8 cellular contexts compared by ENCODE assay signal in the genomic region with DNA sequence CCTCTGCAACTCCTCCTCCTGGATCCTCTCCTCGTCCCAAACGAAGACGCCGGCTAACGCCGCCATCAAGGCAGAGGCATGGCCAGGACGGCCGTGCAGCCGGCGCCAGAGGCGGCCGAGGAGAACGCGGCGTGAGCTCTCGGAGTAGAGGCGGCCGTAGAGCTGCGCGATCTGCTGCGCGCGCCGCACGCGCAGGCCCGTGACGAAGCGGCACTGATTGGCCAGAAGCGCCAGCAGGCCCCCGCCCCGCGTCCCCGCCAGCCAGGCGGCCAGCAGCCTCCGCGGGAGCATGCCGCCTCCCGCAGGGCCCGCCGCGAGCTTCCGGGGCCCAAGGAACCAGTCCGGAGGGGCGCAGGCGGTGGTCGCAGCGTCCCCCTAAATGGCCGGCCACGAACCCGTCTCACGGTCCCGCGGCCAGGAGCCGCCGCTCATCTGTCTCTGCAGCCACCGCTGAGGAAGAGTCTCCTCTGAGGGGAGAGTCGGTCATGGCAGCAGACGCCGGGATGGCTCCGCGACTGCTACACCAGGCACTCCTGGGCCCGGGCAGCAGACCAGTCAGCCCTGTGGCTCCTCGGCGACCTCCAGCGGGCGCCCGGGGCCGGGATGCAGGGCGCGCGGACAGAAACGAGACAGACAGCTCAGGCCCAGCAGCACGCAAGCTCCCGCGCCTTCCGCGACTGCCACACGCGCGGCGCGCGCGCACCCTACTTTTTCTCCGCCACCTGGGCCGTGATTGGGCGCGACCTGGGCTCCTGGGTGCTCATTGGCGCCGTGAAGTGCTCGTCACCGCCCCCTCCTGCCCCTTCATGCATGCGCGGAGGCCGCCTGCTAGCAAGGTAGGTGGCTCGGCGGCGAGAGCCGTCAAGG. TPM values are rescaled to one million over a fixed set of nuclear protein-coding genes. Genes with fewer than 3 reads are reported as not detected.
A peak's percentile ranks its signal among the peaks of the same experiment; 100 is the strongest.
DNase-seq lines count a peak whose midpoint lies in the region; ATAC-seq and TF ChIP-seq lines count a peak whose summit lies in the region.

A gene with protein sequence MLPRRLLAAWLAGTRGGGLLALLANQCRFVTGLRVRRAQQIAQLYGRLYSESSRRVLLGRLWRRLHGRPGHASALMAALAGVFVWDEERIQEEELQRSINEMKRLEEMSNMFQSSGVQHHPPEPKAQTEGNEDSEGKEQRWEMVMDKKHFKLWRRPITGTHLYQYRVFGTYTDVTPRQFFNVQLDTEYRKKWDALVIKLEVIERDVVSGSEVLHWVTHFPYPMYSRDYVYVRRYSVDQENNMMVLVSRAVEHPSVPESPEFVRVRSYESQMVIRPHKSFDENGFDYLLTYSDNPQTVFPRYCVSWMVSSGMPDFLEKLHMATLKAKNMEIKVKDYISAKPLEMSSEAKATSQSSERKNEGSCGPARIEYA (minus strand): TSS at position 684 of the 867 bp plus-strand sequence. CDS start 393 bp downstream, at position 291.

- H3K27ac Mint-ChIP-seq in effector memory CD8-positive, alpha-beta T cell = peak within 1 kb of the TSS; percentile 91 to 93
- H3K27ac Mint-ChIP-seq in memory B cell = peak within 1 kb of the TSS; percentile 91

- peaks cover 31% of the 10 kb centered on the region for H3K36me3 Mint-ChIP-seq in effector memory CD8-positive, alpha-beta T cell (ENCODE audit: insufficient read depth)
- peaks cover 8% of the 10 kb centered on the region for H3K36me3 Mint-ChIP-seq in memory B cell

- H3K4me3 Mint-ChIP-seq in effector memory CD8-positive, alpha-beta T cell = peak within 1 kb of the TSS; percentile 94 to 96
- peak within 1 kb of the TSS; percentile 93 for H3K4me3 Mint-ChIP-seq in memory B cell

- H3K27me3 Mint-ChIP-seq in effector memory CD8-positive, alpha-beta T cell = no peaks in the 10 kb centered on the region
- no peaks in the 10 kb centered on the region for H3K27me3 Mint-ChIP-seq in memory B cell

- ATAC-seq in effector memory CD8-positive, alpha-beta T cell (replicated peaks) = peak; percentile 83
- ATAC-seq in memory B cell (ENCODE audit: low read depth) = peak; percentile 82

- H3K4me1 Mint-ChIP-seq in effector memory CD8-positive, alpha-beta T cell (ENCODE audit: low read depth in 2 of 2) = peaks cover 43 to 45% of the 10 kb centered on the region in 2 donors
- H3K4me1 Mint-ChIP-seq in memory B cell = peaks cover 35% of the 10 kb centered on the region

- DNase-seq in COLO829 (ENCODE audit: low spot score) = peak; percentile 93
- DNase-seq in GM20000 (ENCODE audit: low spot score) = peak; percentile 96
- DNase-seq in HT1080 (ENCODE audit: low read depth) = peak; percentile 93
- peak; percentile 95 for DNase-seq in NOMO-1 treated with DMSO at 0.1 percent for 48 hours (lab: John Stamatoyannopoulos, UW; ENCODE audit: unreplicated experiment)
- DNase-seq in activated CD8-positive, alpha-beta memory T cell treated with anti-CD3 and anti-CD28 coated beads for 4 hours (ENCODE audit: low read depth in 2 of 2) = peak; percentile 92 to 94
- DNase-seq in effector memory CD8-positive, alpha-beta T cell = peak; percentile 94
- peak; percentile 94 to 95 for DNase-seq in memory B cell (ENCODE audit: low spot score in 2 of 2)
- DNase-seq in stimulated activated CD8-positive, alpha-beta memory T cell treated with anti-CD3 and anti-CD28 coated beads, Interleukin-12 subunit alpha, Interleukin-12 subunit beta, amount 100 ng/mL, for 24 hours (ENCODE audit: extremely low read depth) = peak; percentile 94

- no peak for TF ChIP-seq CTCF in GM20000 (IDR thresholded peaks at IDR 0.05; ENCODE audit: extremely low read depth, missing control alignments)

- H3K9me3 Mint-ChIP-seq in effector memory CD8-positive, alpha-beta T cell = no peaks in the 10 kb centered on the region
- no peaks in the 10 kb centered on the region for H3K9me3 Mint-ChIP-seq in memory B cell

RNA-seq across cellular contexts. Expression of the gene that starts here (rescaled TPM):
- total RNA-seq in HT1080 (2014; rRNA removed; shearing (Covaris generic)) = 131 and 153 TPM in 2 replicates
- 58.1 and 63.3 TPM in 2 replicates for polyA plus RNA-seq in HT1080 (2015; cell fraction: cytosol; rRNA removed)
- 33.7 and 37.0 TPM in 2 replicates for polyA plus RNA-seq in HT1080 (2015; cell fraction: nucleus; rRNA removed)

Comparison
In these comparisons a context has a peak if more than half of its experiments do, and no peak if none do; other contexts are left out.
1. Peak in every context shown above with its lines: DNase-seq and ATAC-seq.